Comparison of ENCODE assay signal across 8 cellular contexts in genomic region chr15:79310612-79310984, GRCh38. TPM values are rescaled to one million over a fixed set of nuclear protein-coding genes. Genes with fewer than 3 reads are reported as not detected.
DNase-seq lines count a peak whose midpoint lies in the region; ATAC-seq and TF ChIP-seq lines count a peak whose summit lies in the region.

No MANE protein-coding gene starts in this region.

- no TSS peak for BruUV-seq in Panc1 (replicated peaks; lab: Mats Ljungman, UMichigan)

- H3K27ac ChIP-seq in Panc1 (ENCODE audit: low read length) (peak overlapping the region; percentile 72), endodermal cell (ENCODE audit: low read depth, low read length) (no peak overlapping the region)

- POLR2A ChIA-PET in Panc1 (lab: Charles Lee) = no interaction called here

- peak overlapping the region; percentile 86 for H3K4me3 Mint-ChIP-seq in activated naive CD4-positive, alpha-beta T cell treated with anti-CD3 and anti-CD28 coated beads, Interleukin-2, amount 10 ng/mL, durations not matched to agents 7 days and 5 days
- H3K4me3 Mint-ChIP-seq in endodermal cell (peak overlapping the region; percentile 71), neural crest cell (peak overlapping the region; percentile 92)

- no peak overlapping the region for H3K27ac Mint-ChIP-seq in activated naive CD4-positive, alpha-beta T cell treated with anti-CD3 and anti-CD28 coated beads, Interleukin-2, amount 10 ng/mL, durations not matched to agents 7 days and 5 days
- no peak overlapping the region for H3K27ac Mint-ChIP-seq in endodermal cell
- no peak overlapping the region for H3K27ac Mint-ChIP-seq in neural crest cell (ENCODE audit: unreplicated experiment)

- H3K36me3 ChIP-seq in Panc1 (ENCODE audit: control insufficient read depth, insufficient read depth, low read length) (peaks cover 22% of the 10 kb centered on the region), endodermal cell (ENCODE audit: control insufficient read depth, insufficient read depth, low read length) (peaks cover 18% of the 10 kb centered on the region)

- intact Hi-C loops in Panc1 (cut with micrococcal nuclease; ENCODE audit: unreplicated experiment) = no loop called here

- H3K27me3 ChIP-seq in Panc1 (ENCODE audit: control insufficient read depth, insufficient read depth, low read length) = peaks cover 34% of the 10 kb centered on the region
- H3K27me3 ChIP-seq in endodermal cell (ENCODE audit: control insufficient read depth, insufficient read depth, low read length, poor library complexity, severe bottlenecking) = peaks cover 50% of the 10 kb centered on the region

- TF ChIP-seq CTCF in Panc1 (IDR thresholded peaks at IDR 0.05) (no peak), endodermal cell (conservative IDR thresholded peaks at IDR 0.05) (no peak), neural crest cell (conservative IDR thresholded peaks at IDR 0.05) (no peak)

- peak; percentile 40 for ATAC-seq in HG03066 (IDR thresholded peaks at IDR 0.05; ENCODE audit: low read depth, unreplicated experiment)
- peak; percentile 87 for ATAC-seq in Panc1

- WGBS in endodermal cell (ENCODE audit: insufficient coverage in 1 of 2, insufficient read length in 1 of 2), 2 experiments = 0% methylated on average over 2 to 10 of the region's 17 CpGs

- peaks cover 28% of the 10 kb centered on the region for H3K27me3 Mint-ChIP-seq in activated naive CD4-positive, alpha-beta T cell treated with anti-CD3 and anti-CD28 coated beads, Interleukin-2, amount 10 ng/mL, durations not matched to agents 7 days and 5 days
- H3K27me3 Mint-ChIP-seq in endodermal cell (ENCODE audit: insufficient read depth) (peaks cover 43% of the 10 kb centered on the region), neural crest cell (ENCODE audit: low read depth) (peaks cover 46% of the 10 kb centered on the region)

- CTCF ChIA-PET in activated naive CD4-positive, alpha-beta T cell treated with anti-CD3 and anti-CD28 coated beads, Interleukin-2, amount 10 ng/mL, durations not matched to agents 7 days and 5 days (lab: Charles Lee) = interaction anchor here (0.6 to 1.7 kb wide), 5 partner anchors 11 to 518 kb away, joined by 3 to 5 read pairs (median 4); no protein-coding TSS in a partner anchor
- CTCF ChIA-PET in Panc1 (lab: Charles Lee) = interaction anchor here (0.7 to 1.4 kb wide), 3 partner anchors 29 to 282 kb away, joined by 3 read pairs; no protein-coding TSS in a partner anchor

- H3K9me3 ChIP-seq in Panc1 (ENCODE audit: control insufficient read depth, insufficient read depth, low read depth, low read length) (no peaks in the 10 kb centered on the region), endodermal cell (ENCODE audit: control insufficient read depth, low read length) (no peaks in the 10 kb centered on the region)

- H3K4me1 ChIP-seq in Panc1 (ENCODE audit: control insufficient read depth, insufficient read depth, low read length) (peaks cover 12% of the 10 kb centered on the region; the same call in 1 of the 2 replicates), endodermal cell (ENCODE audit: control insufficient read depth, insufficient read depth, low read length) (peaks cover 5% of the 10 kb centered on the region)

- H3K4me3 ChIP-seq in Panc1 (ENCODE audit: low read depth in 2 of 2, low read length in 2 of 2) = peak overlapping the region; percentile 91 to 98
- H3K4me3 ChIP-seq in endodermal cell (ENCODE audit: low read length) = peak overlapping the region; percentile 82

- H3K4me1 Mint-ChIP-seq in activated naive CD4-positive, alpha-beta T cell treated with anti-CD3 and anti-CD28 coated beads, Interleukin-2, amount 10 ng/mL, durations not matched to agents 7 days and 5 days = peaks cover 33% of the 10 kb centered on the region
- H3K4me1 Mint-ChIP-seq in endodermal cell = peaks cover 11% of the 10 kb centered on the region
- H3K4me1 Mint-ChIP-seq in neural crest cell = peaks cover 25% of the 10 kb centered on the region

- in situ Hi-C loops in Panc1 (cut with HindIII; ENCODE audit: low pct_unique_long_range_greater_than_20kb, low sequenced_read_pairs) = no loop called here

- DNase-seq in activated naive CD4-positive, alpha-beta T cell treated with anti-CD3 and anti-CD28 coated beads, Interleukin-2, amount 10 ng/mL, durations not matched to agents 7 days and 5 days = no peak
- no peak for DNase-seq in activated naive CD4-positive, alpha-beta T cell (lab: John Stamatoyannopoulos, UW)
- DNase-seq in Panc1 (ENCODE audit: low read depth, low spot score) = no peak
- DNase-seq in endodermal cell = no peak
- no peak for DNase-seq in neural crest cell (ENCODE audit: low read depth, low spot score)
- DNase-seq in midbrain (lab: John Stamatoyannopoulos, UW) = no peak
- no peak for DNase-seq in stimulated activated CD4-positive, alpha-beta T cell treated with anti-CD3 and anti-CD28 coated beads, Interleukin-1b, Interleukin-23, amount 100 ng/mL, for 48 hours

- H3K9me3 Mint-ChIP-seq in activated naive CD4-positive, alpha-beta T cell treated with anti-CD3 and anti-CD28 coated beads, Interleukin-2, amount 10 ng/mL, durations not matched to agents 7 days and 5 days = no peaks in the 10 kb centered on the region
- no peaks in the 10 kb centered on the region for H3K9me3 Mint-ChIP-seq in endodermal cell
- no peaks in the 10 kb centered on the region for H3K9me3 Mint-ChIP-seq in neural crest cell

- H3K36me3 Mint-ChIP-seq in activated naive CD4-positive, alpha-beta T cell treated with anti-CD3 and anti-CD28 coated beads, Interleukin-2, amount 10 ng/mL, durations not matched to agents 7 days and 5 days = peaks cover 29% of the 10 kb centered on the region
- H3K36me3 Mint-ChIP-seq in endodermal cell (ENCODE audit: low read depth) = peaks cover 25% of the 10 kb centered on the region
- peaks cover 15% of the 10 kb centered on the region for H3K36me3 Mint-ChIP-seq in neural crest cell (ENCODE audit: low read depth)

- no peak overlapping the region for H3K9ac ChIP-seq in endodermal cell (ENCODE audit: extremely low read depth, low read length, poor library complexity, severe bottlenecking)

RNA-seq across cellular contexts. Expression of gene TMED3, which starts 0.3 kb away (rescaled TPM):
- total RNA-seq in Panc1 (2021; ENCODE audit: unreplicated experiment) = 137 TPM
- polyA plus RNA-seq in Panc1 (2012; ENCODE audit: insufficient read length) = 117 TPM
- 10 to 100 TPM; 44.8 to 48.9 TPM for total RNA-seq in endodermal cell
- polyA plus RNA-seq in endodermal cell (2013, experiment 1 of 2) = 58.0 TPM
- polyA plus RNA-seq in endodermal cell (2013, experiment 2 of 2) = 50.8 TPM
- total RNA-seq in neural crest cell = 34.4 and 35.8 TPM in 2 replicates

RNA-seq across cellular contexts. Expression of gene ANKRD34C, which starts 28.1 kb away (rescaled TPM):
- total RNA-seq in Panc1 (2021; ENCODE audit: unreplicated experiment) (not detected), endodermal cell (not detected), neural crest cell (not detected in 2 replicates)
- not detected for polyA plus RNA-seq in Panc1 (2012; ENCODE audit: insufficient read length)
- not detected for polyA plus RNA-seq in endodermal cell (2013, experiment 1 of 2)
- polyA plus RNA-seq in endodermal cell (2013, experiment 2 of 2) = not detected
